In the genomic region with DNA sequence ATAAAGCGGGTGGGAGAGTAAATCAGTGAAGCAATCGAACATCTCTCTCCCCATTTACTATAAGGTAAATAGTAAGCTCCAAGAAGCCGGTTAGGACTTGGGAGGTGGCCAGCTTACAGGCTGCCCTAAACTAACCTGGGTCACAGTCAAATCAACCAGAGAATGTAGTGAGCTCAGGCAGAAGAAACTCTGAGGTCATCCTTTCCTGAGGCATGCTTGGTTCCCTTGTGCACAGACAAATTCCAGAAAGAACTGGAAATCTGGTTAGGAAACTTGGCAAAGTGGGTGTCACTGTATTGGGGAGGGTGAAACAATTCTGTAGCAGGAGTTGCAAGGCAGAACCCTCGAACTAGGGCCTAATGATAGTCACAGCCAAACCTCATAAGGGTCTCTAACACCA, we compare ENCODE assay signal across 1 cellular context.
TF ChIP-seq lines count a peak whose summit lies in the region.

No MANE protein-coding gene starts in this region.

TF ChIP-seq in IMR-90, 13 proteins besides CTCF, POLR2A, EP300 and RAD21 (continued from another document):
- TF ChIP-seq RFX5 (IDR thresholded peaks at IDR 0.05; ENCODE audit: low read depth, low read length) (no peak), BHLHE40 (IDR thresholded peaks at IDR 0.05; ENCODE audit: low read depth, low read length) (no peak), SMC3 (IDR thresholded peaks at IDR 0.05; ENCODE audit: low read depth, low read length) (no peak), FOS (IDR thresholded peaks at IDR 0.05; ENCODE audit: low read depth, low read length) (no peak), RCOR1 (IDR thresholded peaks at IDR 0.05; ENCODE audit: insufficient replicate concordance, low read length) (no peak)
TF ChIP-seq in IMR-90: peak in this region for 0.
